20 cellular contexts compared by ENCODE assay signal in genomic region chr20:20582733-20583132, GRCh38.
"Had no signal": no experiment of that assay in that cellular context is flagged by ENCODE, and none has a peak within 500 bp of the region (broad histone marks: within the 10 kb centered on the region; RNA-seq: fewer than 3 reads in every experiment).

No MANE protein-coding gene starts in this region.

- H3K4me3 ChIP-seq: dorsolateral prefrontal cortex, lower lobe of right lung, prostate gland, right atrium auricular region, smooth muscle cell, stomach, tibial artery, upper lobe of left lung, uterus had no signal

- H3K4me1 ChIP-seq: lower lobe of right lung, prostate gland, right atrium auricular region, stomach, tibial artery, upper lobe of left lung, uterus had no signal

- H3K27me3 ChIP-seq: dorsolateral prefrontal cortex, right atrium auricular region, stomach, tibial artery, upper lobe of left lung, uterus had no signal

- DNase-seq: dorsolateral prefrontal cortex; effector CD4-positive, alpha-beta T cell; left ventricle myocardium superior; lower lobe of right lung; naive thymus-derived CD8-positive, alpha-beta T cell; nephron progenitor cell; nucleus accumbens; stimulated activated CD4-positive, alpha-beta T cell treated with anti-CD3 and anti-CD28 coated beads, Interleukin-12 subunit alpha, Interleukin-12 subunit beta, amount 100 ng/mL, for 4 hours; stimulated activated CD4-positive, alpha-beta T cell treated with anti-CD3 and anti-CD28 coated beads, Interleukin-1b, Interleukin-23, amount 100 ng/mL, for 48 hours; stimulated activated CD4-positive, alpha-beta T cell treated with anti-CD3 and anti-CD28 coated beads, Interleukin-4, amount 100 ng/mL, for 1 hour; stimulated activated CD8-positive, alpha-beta memory T cell treated with anti-CD3 and anti-CD28 coated beads, Interleukin-4, amount 100 ng/mL, for 48 hours; stimulated activated naive CD4-positive, alpha-beta T cell treated with Interleukin-2 at 50 U/mL for 16 hours; stomach; tibial artery; upper lobe of left lung; uterus had no signal

- H3K9me3 ChIP-seq: lower lobe of right lung, prostate gland, right atrium auricular region, stomach, tibial artery, upper lobe of left lung, uterus had no signal

- ATAC-seq: left ventricle myocardium superior; lower lobe of right lung; naive thymus-derived CD8-positive, alpha-beta T cell; sciatic nerve had no signal

- H3K27ac ChIP-seq: dorsolateral prefrontal cortex, lower lobe of right lung, prostate gland, right atrium auricular region, stomach, tibial artery, upper lobe of left lung, uterus had no signal

- H3K36me3 ChIP-seq: prostate gland, uterus had no signal
